8 cellular contexts compared by ENCODE assay signal in genomic region chr14:94026173-94026885, GRCh38. TPM values are rescaled to one million over a fixed set of nuclear protein-coding genes. Genes with fewer than 3 reads are reported as not detected.
DNase-seq lines count a peak whose midpoint lies in the region; ATAC-seq, FAIRE-seq and TF ChIP-seq lines count a peak whose summit lies in the region.

OTUB2 (plus strand) TSS chr14:94026340; CDS start chr14:94026538, 198 bp downstream.

- peaks cover 10% of the 10 kb centered on the region for H3K4me1 Mint-ChIP-seq in chondrocyte (ENCODE audit: low read depth)

- H3K9ac ChIP-seq in kidney (ENCODE audit: low read length in 2 of 2): peak within 1 kb of the TSS in 1 of 2 donors; percentile 19

- FAIRE-seq in kidney (lab: Jason Lieb, UNC): peak; percentile 98

- H3K4me1 ChIP-seq in kidney (ENCODE audit: control insufficient read depth in 1 of 2, insufficient read depth in 1 of 2, low read depth in 1 of 2, low read length in 2 of 2): no peaks in the 10 kb centered on the region

- ATAC-seq in GM19043 (IDR thresholded peaks at IDR 0.05; ENCODE audit: low read depth, unreplicated experiment) (peak; percentile 100), HG03378 (IDR thresholded peaks at IDR 0.05; ENCODE audit: unreplicated experiment) (peak; percentile 97)

- H3K36me3 ChIP-seq in kidney (ENCODE audit: control insufficient read depth in 1 of 2, insufficient read depth in 2 of 2, low read length in 2 of 2): no peaks in the 10 kb centered on the region

- H3K9me3 Mint-ChIP-seq in chondrocyte (ENCODE audit: low read depth): no peaks in the 10 kb centered on the region

- H3K4me3 Mint-ChIP-seq in chondrocyte (ENCODE audit: unreplicated experiment): peak within 1 kb of the TSS; percentile 67

- H3K9me3 ChIP-seq in kidney (ENCODE audit: control insufficient read depth in 1 of 2, low read length in 2 of 2): no peaks in the 10 kb centered on the region

- DNase-seq in AG09309 (ENCODE audit: low read depth): peak; percentile 93
- peak; percentile 97 for DNase-seq in NCI-H446 treated with DMSO at 0.1 percent for 48 hours (lab: John Stamatoyannopoulos, UW)
- DNase-seq in activated CD4-positive, alpha-beta T cell treated with anti-CD3 and anti-CD28 coated beads for 1 hour: peak; percentile 90
- no peak for DNase-seq in chondrocyte (ENCODE audit: low spot score)
- DNase-seq in kidney: peak; percentile 98
- DNase-seq in stimulated activated CD4-positive, alpha-beta T cell treated with anti-CD3 and anti-CD28 coated beads, Interleukin-15, amount 100 ng/mL, for 1 hour (ENCODE audit: low read depth in 1 of 2, low spot score in 1 of 2): peak; percentile 90 to 94

- no peaks in the 10 kb centered on the region for H3K27me3 Mint-ChIP-seq in chondrocyte (ENCODE audit: low read depth)

- H3K27ac Mint-ChIP-seq in chondrocyte (ENCODE audit: unreplicated experiment): no peak within 1 kb of the TSS

- H3K4me3 ChIP-seq in AG09309 (ENCODE audit: control insufficient read depth, low read depth, low read length) (peak within 1 kb of the TSS; percentile 52), kidney (ENCODE audit: low read length in 2 of 2) (peak within 1 kb of the TSS; percentile 21 to 51)

- H3K27ac ChIP-seq in kidney (ENCODE audit: low read depth in 2 of 2, low read length in 2 of 2): no peak within 1 kb of the TSS

- TF ChIP-seq CTCF in AG09309 (IDR thresholded peaks at IDR 0.05; ENCODE audit: control insufficient read depth, insufficient read depth, low read depth, low read length, missing control alignments) (no peak), chondrocyte (IDR thresholded peaks at IDR 0.05) (no peak), kidney (IDR thresholded peaks at IDR 0.05; ENCODE audit: borderline replicate concordance, extremely low read depth, insufficient read depth) (no peak)

- intact Hi-C loops in kidney (cut with DNase I): no loop called here

- H3K36me3 Mint-ChIP-seq in chondrocyte (ENCODE audit: low read depth): no peaks in the 10 kb centered on the region

RNA-seq across cellular contexts. Expression of gene OTUB2, which starts in this region (rescaled TPM):
- 0.99 to 2.1 TPM (median 1.9 TPM) in 3 replicates for total RNA-seq in chondrocyte
- total RNA-seq in kidney: 1.1 TPM
- 1.6 TPM for polyA plus RNA-seq in kidney (ENCODE audit: insufficient read depth, low read depth, low replicate concordance)
